8 cellular contexts compared by ENCODE assay signal in genomic region chr1:76154213-76154956, GRCh38.
DNase-seq lines count a peak whose midpoint lies in the region; TF ChIP-seq lines count a peak whose summit lies in the region.

No MANE protein-coding gene starts in this region.

- H3K36me3 ChIP-seq in HAP-1 (replicated peaks) (no peaks in the 10 kb centered on the region), Loucy (ENCODE audit: insufficient read depth, low read length) (no peaks in the 10 kb centered on the region), osteoblast (ENCODE audit: insufficient read depth, low read length) (no peaks in the 10 kb centered on the region), testis (ENCODE audit: low read depth, missing control alignments) (no peaks in the 10 kb centered on the region)

- intact Hi-C loops in testis (cut with DNase I; ENCODE audit: low total_unique reads), result no loop called here

- peak; percentile 46 for DNase-seq in GF-D8 (lab: John Stamatoyannopoulos, UW)
- peak; percentile 48 to 78 for DNase-seq in HAP-1 (ENCODE audit: low spot score in 2 of 2)
- peak; percentile 54 to 62 for DNase-seq in SHP77 (lab: John Stamatoyannopoulos, UW)
- DNase-seq in activated naive CD4-positive, alpha-beta T cell treated with Interleukin-2 at 50 U/mL for 16 hours, result peak; percentile 77
- DNase-seq in globus pallidus (ENCODE audit: low spot score), result peak; percentile 78
- DNase-seq in osteoblast (ENCODE audit: insufficient read length, low spot score, missing footprints), result peak; percentile 83
- DNase-seq in testis, result peak; percentile 89

- H3K4me1 ChIP-seq in HAP-1, result no peaks in the 10 kb centered on the region; the same call in 1 of the 2 replicates
- H3K4me1 ChIP-seq in Loucy (ENCODE audit: insufficient read depth, low read length, poor library complexity, severe bottlenecking), result peaks cover 9% of the 10 kb centered on the region
- H3K4me1 ChIP-seq in osteoblast (ENCODE audit: insufficient read depth, low read length), result peaks cover 4% of the 10 kb centered on the region
- H3K4me1 ChIP-seq in testis, result no peaks in the 10 kb centered on the region

- H3K79me2 ChIP-seq in Loucy (ENCODE audit: insufficient read depth, low read length), result no peaks in the 10 kb centered on the region
- no peaks in the 10 kb centered on the region for H3K79me2 ChIP-seq in osteoblast (ENCODE audit: insufficient read depth, low read length)

- H4K20me1 ChIP-seq in Loucy (ENCODE audit: insufficient read depth, low read length, poor library complexity, severe bottlenecking) (no peaks in the 10 kb centered on the region), osteoblast (ENCODE audit: insufficient read depth, low read length) (no peaks in the 10 kb centered on the region)

- 3% methylated on average over 17 of the region's 17 CpGs for WGBS in testis, 2 donors

- TF ChIP-seq CTCF in Loucy (conservative IDR thresholded peaks at IDR 0.05; ENCODE audit: low read length) (peak; percentile 96), osteoblast (IDR thresholded peaks at IDR 0.05; ENCODE audit: extremely low read depth, low read depth, low read length) (peak; percentile 97), testis (IDR thresholded peaks at IDR 0.05) (peak; percentile 82 to 93 (median 84))

- in situ Hi-C loops in HAP-1 (cut with MboI; ENCODE audit: low sequenced_read_pairs), result loop anchor here (25.0 kb wide), 1 partner anchor 983 kb away; no protein-coding TSS in a partner anchor

- peak overlapping the region; percentile 12 for H3K9ac ChIP-seq in Loucy (ENCODE audit: low read depth, low read length, poor library complexity, severe bottlenecking)

- H3F3A ChIP-seq in Loucy (ENCODE audit: low read depth), result no peaks in the 10 kb centered on the region

- H3K4me2 ChIP-seq in Loucy (ENCODE audit: low read depth, low read length, poor library complexity, severe bottlenecking) (peak overlapping the region; percentile 86), osteoblast (ENCODE audit: insufficient read depth, low read length) (peak overlapping the region; percentile 84)

- no peak for TF ChIP-seq POLR2A in testis (IDR thresholded peaks at IDR 0.05)

- peaks cover 4% of the 10 kb centered on the region for H3K27me3 ChIP-seq in HAP-1 (ENCODE audit: low read depth)
- no peaks in the 10 kb centered on the region for H3K27me3 ChIP-seq in Loucy (ENCODE audit: insufficient read depth, low read length, poor library complexity, severe bottlenecking)
- no peaks in the 10 kb centered on the region for H3K27me3 ChIP-seq in osteoblast (ENCODE audit: insufficient read depth, low read length)
- H3K27me3 ChIP-seq in testis, result no peaks in the 10 kb centered on the region

- H3K27ac ChIP-seq in osteoblast (ENCODE audit: low read depth, low read length) (no peak overlapping the region), testis (no peak overlapping the region)

- no peaks in the 10 kb centered on the region for H3K9me3 ChIP-seq in HAP-1
- H3K9me3 ChIP-seq in Loucy (ENCODE audit: insufficient read depth, low read depth, low read length), result no peaks in the 10 kb centered on the region
- no peaks in the 10 kb centered on the region for H3K9me3 ChIP-seq in osteoblast (ENCODE audit: low read depth, low read length)
- H3K9me3 ChIP-seq in testis, result no peaks in the 10 kb centered on the region

- H2AFZ ChIP-seq in Loucy (ENCODE audit: low read length) (peak overlapping the region; percentile 96), osteoblast (ENCODE audit: low read length) (peak overlapping the region; percentile 89)

- H3K4me3 ChIP-seq in HAP-1 (no peak overlapping the region), Loucy (ENCODE audit: low read length, poor library complexity, severe bottlenecking) (peak overlapping the region; percentile 68), osteoblast (ENCODE audit: insufficient read depth, low read length) (peak overlapping the region; percentile 64), testis (peak overlapping the region; percentile 24 to 40)

- H3K9me2 ChIP-seq in Loucy (replicated peaks; ENCODE audit: low read depth, low read length), result no peaks in the 10 kb centered on the region
